Comparison of ENCODE assay signal across 16 cellular contexts in the genomic region with DNA sequence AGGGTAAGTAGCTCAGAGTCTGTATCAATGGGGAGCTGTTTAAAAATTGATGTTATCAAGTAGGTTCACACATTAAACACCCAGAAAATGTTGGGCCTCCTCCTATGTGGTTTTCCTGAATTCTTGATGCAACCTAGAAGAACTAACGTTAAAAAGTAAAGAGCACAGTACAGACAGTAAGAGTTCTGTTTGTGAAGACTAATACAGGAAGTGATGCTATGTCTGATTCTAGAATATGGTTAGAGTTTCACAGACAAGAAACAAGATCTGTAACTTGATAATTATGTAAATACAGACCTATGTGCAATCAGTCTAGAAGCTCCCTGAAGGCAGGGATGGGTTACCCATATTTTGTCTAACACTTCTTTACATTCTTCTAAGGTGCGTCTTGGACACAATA.
DNase-seq lines count a peak whose midpoint lies in the region; ATAC-seq and TF ChIP-seq lines count a peak whose summit lies in the region.
"Had no signal": no experiment of that assay in that cellular context is flagged by ENCODE, and none has a peak within 500 bp of the region (broad histone marks: within the 10 kb centered on the region; RNA-seq: fewer than 3 reads in every experiment).

No MANE protein-coding gene starts in this region.

- H3K4me1 ChIP-seq in OCI-LY1 (ENCODE audit: insufficient read depth, low read length, severe bottlenecking) (peaks cover 73% of the 10 kb centered on the region), gastrocnemius medialis (peaks cover 4 to 17% of the 10 kb centered on the region in 2 donors)
- H3K4me1 ChIP-seq: ascending aorta had no signal

- peak overlapping the region; percentile 94 for H3K27ac Mint-ChIP-seq in central memory CD8-positive, alpha-beta T cell (ENCODE audit: low read depth)
- H3K27ac Mint-ChIP-seq: progenitor cell of endocrine pancreas had no signal

- peaks cover 1% of the 10 kb centered on the region; the same call in 1 of the 2 replicates for H3F3A ChIP-seq in OCI-LY1 (ENCODE audit: insufficient read depth, low read length)

- H3K27me3 ChIP-seq in OCI-LY1 (ENCODE audit: insufficient read depth, low read length) = no peaks in the 10 kb centered on the region
- H3K27me3 ChIP-seq in gastrocnemius medialis = no peaks in the 10 kb centered on the region
- H3K27me3 ChIP-seq: ascending aorta, heart left ventricle, suprapubic skin had no signal

- no peak overlapping the region; the same call in 1 of the 2 replicates for H2AFZ ChIP-seq in OCI-LY1 (ENCODE audit: low read length)

- ATAC-seq in central memory CD8-positive, alpha-beta T cell (replicated peaks; ENCODE audit: extremely low read depth, poor library complexity, severe bottlenecking) = peak; percentile 82
- ATAC-seq in GM18502 (IDR thresholded peaks at IDR 0.05; ENCODE audit: poor library complexity, unreplicated experiment) (no peak), gastrocnemius medialis (no peak)
- ATAC-seq: esophagus mucosa, heart left ventricle had no signal

- no peaks in the 10 kb centered on the region for H3K79me2 ChIP-seq in OCI-LY1 (ENCODE audit: insufficient read depth, low read length)

- intact Hi-C loops in gastrocnemius medialis (cut with DNase I; ENCODE audit: low total_unique reads) = no loop called here

- H3K9me3 Mint-ChIP-seq in central memory CD8-positive, alpha-beta T cell = peaks cover 12% of the 10 kb centered on the region

- no peak overlapping the region for H3K4me2 ChIP-seq in OCI-LY1 (ENCODE audit: low read length)

- H3K4me3 Mint-ChIP-seq in central memory CD8-positive, alpha-beta T cell = peak overlapping the region; percentile 28

- peak overlapping the region; percentile 96 for H3K27ac ChIP-seq in OCI-LY1 (ENCODE audit: low read depth, low read length, poor library complexity, severe bottlenecking)
- H3K27ac ChIP-seq in gastrocnemius medialis = no peak overlapping the region
- H3K27ac ChIP-seq: ascending aorta, suprapubic skin had no signal

- H3K4me3 ChIP-seq in OCI-LY1 (ENCODE audit: low read depth, low read length, poor library complexity, severe bottlenecking) (no peak overlapping the region), gastrocnemius medialis (no peak overlapping the region)
- H3K4me3 ChIP-seq: ascending aorta, heart left ventricle, suprapubic skin had no signal

- no peaks in the 10 kb centered on the region for H4K20me1 ChIP-seq in OCI-LY1 (ENCODE audit: insufficient read depth, low read length)

- no peaks in the 10 kb centered on the region for H3K9me2 ChIP-seq in OCI-LY1 (ENCODE audit: low read depth, low read length)

- peak in 4 of 6 experiments; percentile 15 to 79 (median 64) for DNase-seq in stimulated activated naive CD4-positive, alpha-beta T cell (lab: John Stamatoyannopoulos, UW)
- DNase-seq in stimulated activated naive CD4-positive, alpha-beta T cell treated with Interleukin-2 at 50 U/mL for 16 hours (lab: John Stamatoyannopoulos, UW) = no peak
- no peak for DNase-seq in central memory CD8-positive, alpha-beta T cell (ENCODE audit: low spot score in 2 of 2)
- DNase-seq in GM19240 (ENCODE audit: insufficient read length, low spot score) (no peak), gastrocnemius medialis (no peak), HuH-7 (ENCODE audit: low spot score) (no peak)
- DNase-seq: heart left ventricle; kidney glomerular epithelial cell; SIG-M5; stimulated activated CD4-positive, alpha-beta T cell treated with anti-CD3 and anti-CD28 coated beads, Interleukin-12 subunit alpha, Interleukin-12 subunit beta, amount 100 ng/mL, for 4 hours had no signal

- no peak for TF ChIP-seq POLR2A in gastrocnemius medialis (IDR thresholded peaks at IDR 0.05)

- no peak overlapping the region for H3K9ac ChIP-seq in OCI-LY1 (ENCODE audit: low read length)

- peaks cover 70% of the 10 kb centered on the region for H3K4me1 Mint-ChIP-seq in central memory CD8-positive, alpha-beta T cell

- H3K9me3 ChIP-seq in OCI-LY1 (ENCODE audit: low read length) = no peaks in the 10 kb centered on the region; the same call in 1 of the 2 replicates
- H3K9me3 ChIP-seq in gastrocnemius medialis = no peaks in the 10 kb centered on the region
- H3K9me3 ChIP-seq: ascending aorta, heart left ventricle, suprapubic skin had no signal

- in situ Hi-C loops in gastrocnemius medialis (cut with MboI; ENCODE audit: low sequenced_read_pairs in 4 of 4) = no loop called here

- no peaks in the 10 kb centered on the region for H3K27me3 Mint-ChIP-seq in central memory CD8-positive, alpha-beta T cell
- H3K27me3 Mint-ChIP-seq: progenitor cell of endocrine pancreas had no signal

- no peaks in the 10 kb centered on the region for H3K36me3 Mint-ChIP-seq in central memory CD8-positive, alpha-beta T cell (ENCODE audit: insufficient read depth)

- TF ChIP-seq CTCF in OCI-LY1 (IDR thresholded peaks at IDR 0.05; ENCODE audit: low read length) (no peak), gastrocnemius medialis (IDR thresholded peaks at IDR 0.05 in 4 of 5, conservative IDR thresholded peaks at IDR 0.05 in 1 of 5) (no peak)

- no peaks in the 10 kb centered on the region for H3K36me3 ChIP-seq in OCI-LY1 (ENCODE audit: insufficient read depth, low read length)
- no peaks in the 10 kb centered on the region for H3K36me3 ChIP-seq in gastrocnemius medialis
- H3K36me3 ChIP-seq: ascending aorta, heart left ventricle, suprapubic skin had no signal

Comparison
In these comparisons a context has a peak if more than half of its experiments do, and no peak if none do; other contexts are left out.
1. DNase-seq: peak in stimulated activated naive CD4-positive, alpha-beta T cell (4 of 6); none in stimulated activated naive CD4-positive, alpha-beta T cell treated with Interleukin-2 at 50 U/mL for 16 hours (single experiment), central memory CD8-positive, alpha-beta T cell (0 of 2), GM19240 (single experiment), gastrocnemius medialis (0 of 2) and HuH-7 (single experiment).